Comparison of ENCODE assay signal across 8 cellular contexts in the genomic region with DNA sequence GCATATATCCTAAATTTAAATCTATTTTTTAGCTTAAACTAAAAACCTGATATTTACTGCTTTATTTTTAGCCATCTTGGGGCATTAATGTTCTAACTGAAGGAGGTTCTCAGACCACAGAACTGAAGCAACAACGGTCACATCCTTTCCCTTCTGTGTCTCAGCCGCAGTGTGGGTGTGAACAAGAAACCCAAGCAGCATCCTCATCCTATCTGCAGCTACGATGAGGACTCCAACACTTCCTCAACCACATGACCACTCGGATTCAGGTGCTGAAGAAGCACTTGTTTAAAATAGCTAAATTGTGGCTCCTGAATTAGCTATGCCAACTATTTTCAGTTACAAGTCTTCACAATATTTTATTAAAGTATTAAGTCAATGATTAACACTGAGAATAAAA.
DNase-seq lines count a peak whose midpoint lies in the region; ATAC-seq lines count a peak whose summit lies in the region.

No MANE protein-coding gene starts in this region.

- H3K4me1 Mint-ChIP-seq in central memory CD8-positive, alpha-beta T cell, result peaks cover 51% of the 10 kb centered on the region

- H3K9me3 Mint-ChIP-seq in central memory CD8-positive, alpha-beta T cell, result no peaks in the 10 kb centered on the region

- no peaks in the 10 kb centered on the region for H3K27me3 Mint-ChIP-seq in central memory CD8-positive, alpha-beta T cell

- DNase-seq in SIG-M5 (lab: John Stamatoyannopoulos, UW), result peak; percentile 81
- DNase-seq in central memory CD8-positive, alpha-beta T cell (ENCODE audit: low spot score in 2 of 2), result peak; percentile 46 to 79
- no peak for DNase-seq in NCI-H345 (lab: John Stamatoyannopoulos, UW)
- no peak for DNase-seq in NCI-H748 (lab: John Stamatoyannopoulos, UW; ENCODE audit: unreplicated experiment)
- DNase-seq in NCI-H2029 treated with DMSO at 0.1 percent for 48 hours (lab: John Stamatoyannopoulos, UW), result no peak
- no peak for DNase-seq in epidermal melanocyte (ENCODE audit: insufficient read length, low spot score)

- H3K4me3 Mint-ChIP-seq in central memory CD8-positive, alpha-beta T cell, result peak overlapping the region; percentile 61

- H3K27ac Mint-ChIP-seq in central memory CD8-positive, alpha-beta T cell (ENCODE audit: low read depth), result peak overlapping the region; percentile 67

- ATAC-seq in GM19025 (IDR thresholded peaks at IDR 0.05; ENCODE audit: low read depth, unreplicated experiment), result peak; percentile 51
- ATAC-seq in HG02970 (IDR thresholded peaks at IDR 0.05; ENCODE audit: low FRiP score, unreplicated experiment), result peak; percentile 39
- peak; percentile 91 for ATAC-seq in central memory CD8-positive, alpha-beta T cell (replicated peaks; ENCODE audit: extremely low read depth, poor library complexity, severe bottlenecking)

- H3K36me3 Mint-ChIP-seq in central memory CD8-positive, alpha-beta T cell (ENCODE audit: insufficient read depth), result peaks cover 29% of the 10 kb centered on the region

Comparison
In these comparisons a context has a peak if more than half of its experiments do, and no peak if none do; other contexts are left out.
1. ATAC-seq: peak in every context shown above with its lines; median percentile 91 in central memory CD8-positive, alpha-beta T cell; 51 in GM19025; 39 in HG02970.
2. DNase-seq: peak in SIG-M5 (single experiment) and central memory CD8-positive, alpha-beta T cell (2 of 2); none in NCI-H345 (single experiment), NCI-H748 (single experiment), NCI-H2029 treated with DMSO at 0.1 percent for 48 hours (single experiment) and epidermal melanocyte (single experiment).